Comparison of ENCODE assay signal across 20 cellular contexts in the genomic region with DNA sequence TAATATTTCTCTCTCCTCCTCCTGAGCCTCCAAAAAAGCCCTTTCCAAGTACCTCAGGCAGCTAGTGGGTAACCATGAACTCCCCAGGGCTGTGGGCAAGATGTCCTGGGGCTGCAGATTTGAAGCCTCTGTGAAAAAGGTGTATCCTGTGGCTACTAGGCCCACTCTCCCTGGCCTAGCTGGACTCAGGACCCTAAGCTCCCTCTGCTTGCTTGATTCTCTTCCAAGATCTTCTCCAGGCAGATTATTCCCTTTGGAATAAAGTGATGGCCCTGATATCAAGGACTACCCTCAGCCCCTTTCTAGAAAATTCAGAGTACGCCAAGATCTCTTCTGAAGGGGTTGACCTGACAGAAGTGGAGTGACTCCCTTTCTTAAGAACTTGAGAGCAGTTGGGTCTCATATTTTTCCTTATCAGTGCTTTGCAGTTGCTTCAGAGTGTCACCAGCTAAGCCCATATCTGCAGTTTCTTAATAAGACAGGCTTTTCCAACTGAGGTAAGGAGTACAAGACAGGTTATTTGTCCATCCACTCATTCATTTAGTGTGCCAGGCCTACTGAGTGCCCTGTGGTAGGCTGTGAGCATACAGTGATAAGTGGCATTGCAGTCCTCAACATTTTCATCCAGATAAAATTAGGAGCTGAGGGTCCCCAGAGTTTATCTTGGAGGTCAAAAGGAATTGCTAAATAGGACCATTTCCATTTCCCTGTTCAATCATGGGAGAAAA.
"Had no signal": no experiment of that assay in that cellular context is flagged by ENCODE, and none has a peak within 500 bp of the region (broad histone marks: within the 10 kb centered on the region; RNA-seq: fewer than 3 reads in every experiment).

No MANE protein-coding gene starts in this region.

- H3K27ac ChIP-seq: ascending aorta, coronary artery, esophagus squamous epithelium, parathyroid adenoma, sigmoid colon, SJSA1, thoracic aorta had no signal

- DNase-seq: activated CD4-positive, alpha-beta T cell treated with anti-CD3 and anti-CD28 coated beads for 1 hour; activated CD4-positive, alpha-beta T cell treated with anti-CD3 and anti-CD28 coated beads, Interleukin-2, amount 50 U/mL, for 1 hour; activated gamma-delta T cell treated with Interleukin-2 at 50 U/mL for 16 hours; activated T-cell treated with anti-CD3 and anti-CD28 coated beads, Interleukin-2, amount 50 U/mL, for 1 hour; cerebellar nuclear complex; esophagus squamous epithelium; immature natural killer cell; left ventricle myocardium superior; nephron progenitor cell; sigmoid colon; stimulated activated CD4-positive, alpha-beta T cell treated with anti-CD3 and anti-CD28 coated beads, Interleukin-2, amount 100 ng/mL, for 48 hours; stimulated activated naive CD4-positive, alpha-beta T cell; T1000; upper lobe of left lung had no signal

- H3K9me3 ChIP-seq: ascending aorta, esophagus squamous epithelium, sigmoid colon, SJSA1, thoracic aorta, upper lobe of left lung had no signal

- H3K36me3 ChIP-seq: ascending aorta, esophagus squamous epithelium, sigmoid colon, SJSA1, thoracic aorta, upper lobe of left lung had no signal

- H3K4me3 ChIP-seq: ascending aorta, coronary artery, esophagus squamous epithelium, sigmoid colon, SJSA1, thoracic aorta, upper lobe of left lung had no signal

- ATAC-seq: activated naive CD4-positive, alpha-beta T cell treated with anti-CD3 and anti-CD28 coated beads, Interleukin-2, amount 50 U/mL, for 72 hours had no signal

- H3K27me3 ChIP-seq: ascending aorta, esophagus squamous epithelium, sigmoid colon, SJSA1, upper lobe of left lung had no signal

- H3K9ac ChIP-seq: parathyroid adenoma had no signal
